12 cellular contexts compared by ENCODE assay signal in genomic region chr14:93015039-93015438, GRCh38.
"Had no signal": no experiment of that assay in that cellular context is flagged by ENCODE, and none has a peak within 500 bp of the region (broad histone marks: within the 10 kb centered on the region; RNA-seq: fewer than 3 reads in every experiment).

No MANE protein-coding gene starts in this region.

- H3K36me3 ChIP-seq: ovary, thyroid gland had no signal

- H3K4me3 ChIP-seq: ovary, thyroid gland had no signal

- DNase-seq: activated gamma-delta T cell; activated naive CD8-positive, alpha-beta T cell treated with anti-CD3 and anti-CD28 coated beads, Interleukin-2, amount 10 ng/mL, durations not matched to agents 7 days and 5 days; activated T-cell treated with anti-CD3 and anti-CD28 coated beads, Interleukin-2, amount 50 U/mL, for 24 hours; aorta; effector CD8-positive, alpha-beta T cell; kidney; mesendoderm; ovary; stimulated activated CD4-positive, alpha-beta T cell treated with anti-CD3 and anti-CD28 coated beads, Interleukin-4, amount 100 ng/mL, for 1 hour; stimulated activated CD8-positive, alpha-beta memory T cell treated with anti-CD3 and anti-CD28 coated beads, Interleukin-4, amount 100 ng/mL, for 48 hours; thyroid gland had no signal

- FAIRE-seq: colon, kidney had no signal

- H3K27me3 ChIP-seq: ovary, thyroid gland had no signal

- H3K27ac ChIP-seq: ovary had no signal

- H3K9me3 ChIP-seq: ovary, thyroid gland had no signal
